Comparison of ENCODE assay signal across 1 cellular context in genomic region chr1:1219341-1219740, GRCh38.
TF ChIP-seq lines count a peak whose summit lies in the region.

No MANE protein-coding gene starts in this region.

TF ChIP-seq in H1, 55 proteins besides CTCF, POLR2A, EP300 and RAD21:
- TF ChIP-seq JUND (IDR thresholded peaks at IDR 0.05; ENCODE audit: low read length) (no peak), KDM4A (IDR thresholded peaks at IDR 0.05; ENCODE audit: low read depth, low read length, severe bottlenecking) (no peak), SUZ12 (IDR thresholded peaks at IDR 0.05; ENCODE audit: low read length) (no peak), SP4 (IDR thresholded peaks at IDR 0.05; ENCODE audit: low read length) (no peak), FOSL1 (IDR thresholded peaks at IDR 0.05; ENCODE audit: insufficient read depth, low read depth, low read length) (no peak), JUN (IDR thresholded peaks at IDR 0.05; ENCODE audit: low read depth, low read length) (no peak), NRF1 (IDR thresholded peaks at IDR 0.05; ENCODE audit: low read depth, low read length) (no peak), KDM5A (IDR thresholded peaks at IDR 0.05; ENCODE audit: low read length) (no peak), TCF12 (IDR thresholded peaks at IDR 0.05; ENCODE audit: low read depth, low read length) (no peak), GABPA (IDR thresholded peaks at IDR 0.05; ENCODE audit: borderline replicate concordance, insufficient read depth, low read length) (no peak), ZNF274 (IDR thresholded peaks at IDR 0.05; ENCODE audit: borderline replicate concordance, extremely low read depth, low read length) (no peak), TEAD4 (IDR thresholded peaks at IDR 0.05; ENCODE audit: low read depth, low read length) (no peak), SAP30 (IDR thresholded peaks at IDR 0.05; ENCODE audit: insufficient read depth, insufficient replicate concordance, low read length) (no peak), SIRT6 (IDR thresholded peaks at IDR 0.05; ENCODE audit: low read length) (no peak), HDAC2 (IDR thresholded peaks at IDR 0.05; ENCODE audit: borderline replicate concordance in 1 of 2, low read depth in 2 of 2, low read length in 2 of 2) (no peak), TAF7 (optimal IDR thresholded peaks at IDR 0.05; ENCODE audit: borderline replicate concordance, low read depth, low read length) (no peak)
- TF ChIP-seq, protein P1, sequence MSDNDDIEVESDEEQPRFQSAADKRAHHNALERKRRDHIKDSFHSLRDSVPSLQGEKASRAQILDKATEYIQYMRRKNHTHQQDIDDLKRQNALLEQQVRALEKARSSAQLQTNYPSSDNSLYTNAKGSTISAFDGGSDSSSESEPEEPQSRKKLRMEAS (IDR thresholded peaks at IDR 0.05) = no peak
TF ChIP-seq in H1: peak in this region for 0.
